8 cellular contexts compared by ENCODE assay signal in the genomic region with DNA sequence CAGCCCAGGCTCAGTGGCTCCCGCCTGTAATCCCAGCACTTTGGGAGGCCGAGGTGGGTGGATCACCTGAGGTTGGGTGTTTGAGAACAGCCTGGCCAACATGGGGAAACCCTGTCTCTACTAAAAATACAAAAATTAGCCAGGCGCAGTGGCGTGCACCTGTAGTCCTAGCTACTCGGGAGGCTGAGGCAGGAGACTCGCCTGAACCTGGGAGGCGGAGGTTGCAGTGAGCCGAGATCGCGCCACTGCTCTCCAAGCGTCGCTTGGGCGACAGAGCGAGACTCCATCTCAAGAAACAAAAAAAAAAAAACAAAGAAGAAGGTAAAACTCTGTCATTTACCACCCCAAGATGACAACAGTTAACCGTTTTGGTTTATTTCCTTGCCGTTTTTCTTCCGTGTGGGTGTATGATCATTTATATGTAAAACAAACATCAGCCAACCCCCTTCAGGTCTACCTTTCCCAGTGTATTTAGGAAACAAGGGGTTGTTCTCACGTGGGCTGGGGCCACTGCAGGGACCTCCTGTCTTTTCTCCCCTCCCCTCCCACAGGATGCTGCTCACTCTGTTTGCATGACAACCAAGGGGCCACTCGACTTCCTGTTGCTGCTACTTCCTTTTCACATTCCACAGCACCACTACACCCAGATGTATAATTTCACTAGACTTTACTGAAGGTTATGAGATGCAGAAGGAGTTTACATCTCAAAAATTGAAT. TPM values are rescaled to one million over a fixed set of nuclear protein-coding genes. Genes with fewer than 3 reads are reported as not detected.
DNase-seq lines count a peak whose midpoint lies in the region; ATAC-seq and TF ChIP-seq lines count a peak whose summit lies in the region.

No MANE protein-coding gene starts in this region.

- H3K4me1 ChIP-seq in H9 (ENCODE audit: insufficient read depth, low read length) (peaks cover 39% of the 10 kb centered on the region), neuronal stem cell (ENCODE audit: control insufficient read depth in 2 of 2, insufficient read depth in 1 of 2, low read depth in 1 of 2, low read length in 2 of 2) (peaks cover 0 to 1% of the 10 kb centered on the region in 2 donors)

- H3K36me3 Mint-ChIP-seq in H9 (ENCODE audit: insufficient read depth in 1 of 3, low read depth in 3 of 3) = peaks cover 16 to 29% (median 24%) of the 10 kb centered on the region in 3 experiments; a peak in 5 of 7 replicates
- H3K36me3 Mint-ChIP-seq in activated T-helper 17 cell treated with anti-CD3 and anti-CD28 coated beads, Interleukin-2, amount 50 U/mL, for 72 hours (ENCODE audit: low read depth) = peaks cover 7% of the 10 kb centered on the region

- H3K9me3 ChIP-seq in H9 (ENCODE audit: control insufficient read depth, low read depth, low read length) = no peaks in the 10 kb centered on the region
- H3K9me3 ChIP-seq in neuronal stem cell (replicated peaks in 1 of 2; ENCODE audit: control insufficient read depth in 2 of 2, insufficient read depth in 1 of 2, low read depth in 1 of 2, low read length in 2 of 2) = peaks cover 0 to 6% of the 10 kb centered on the region in 2 donors

- H2AK5ac ChIP-seq in H9 (ENCODE audit: insufficient read length, low read length) = no peak overlapping the region
- H2AK5ac ChIP-seq in neuronal stem cell (ENCODE audit: low read depth, low read length) = no peak overlapping the region

- peak; percentile 97 for DNase-seq in GM12865 (ENCODE audit: low read depth)
- peak; percentile 85 for DNase-seq in H9
- DNase-seq in NOMO-1 (lab: John Stamatoyannopoulos, UW; ENCODE audit: unreplicated experiment in 2 of 2) = peak; percentile 85 to 94
- no peak for DNase-seq in neuronal stem cell (ENCODE audit: low spot score)
- no peak for DNase-seq in glomerular visceral epithelial cell (ENCODE audit: extremely low spot score)
- no peak for DNase-seq in substantia nigra (lab: John Stamatoyannopoulos, UW)
- DNase-seq in H4 (ENCODE audit: low spot score) = no peak

- H3K27ac ChIP-seq in H9 (ENCODE audit: insufficient read length, low read depth, low read length) (peak overlapping the region; percentile 88), neuronal stem cell (replicated peaks; ENCODE audit: low read length) (no peak overlapping the region), substantia nigra (ENCODE audit: low read depth, low read length, poor library complexity, severe bottlenecking) (no peak overlapping the region)

- H3K56ac ChIP-seq in H9 (ENCODE audit: insufficient read length, low read depth, low read length) = no peak overlapping the region

- H3K27me3 ChIP-seq in H9 (ENCODE audit: insufficient read depth, low read length) (no peaks in the 10 kb centered on the region; the same call in 1 of the 2 replicates), neuronal stem cell (ENCODE audit: control insufficient read depth in 3 of 3, insufficient read depth in 3 of 3, low read depth in 1 of 3, low read length in 3 of 3) (no peaks in the 10 kb centered on the region)

- H2BK15ac ChIP-seq in H9 (ENCODE audit: low read depth, low read length) (no peak overlapping the region), neuronal stem cell (ENCODE audit: low read length) (no peak overlapping the region)

- H3K14ac ChIP-seq in H9 (ENCODE audit: insufficient read depth, low read length) = no peak overlapping the region; the same call in 1 of the 2 replicates
- H3K14ac ChIP-seq in neuronal stem cell (ENCODE audit: low read length) = no peak overlapping the region

- H4K91ac ChIP-seq in H9 (ENCODE audit: insufficient read length, low read depth, low read length) (no peak overlapping the region), neuronal stem cell (ENCODE audit: low read depth, low read length, poor library complexity) (no peak overlapping the region)

- H3K36me3 ChIP-seq in neuronal stem cell (replicated peaks in 1 of 2; ENCODE audit: control insufficient read depth in 2 of 2, insufficient read depth in 2 of 2, low read length in 2 of 2) = peaks cover 0 to 14% of the 10 kb centered on the region in 2 donors

- H2BK5ac ChIP-seq in H9 (ENCODE audit: insufficient read length, low read length) = no peak overlapping the region
- H2BK5ac ChIP-seq in neuronal stem cell (ENCODE audit: low read length) = no peak overlapping the region

- H2BK12ac ChIP-seq in H9 (ENCODE audit: insufficient read length, low read depth, low read length) (no peak overlapping the region), neuronal stem cell (ENCODE audit: low read length) (no peak overlapping the region)

- H3K23ac ChIP-seq in H9 (ENCODE audit: insufficient read length, low read depth, low read length) (no peak overlapping the region), neuronal stem cell (ENCODE audit: low read depth, low read length, poor library complexity) (no peak overlapping the region)

- H3K27me3 Mint-ChIP-seq in H9 (ENCODE audit: low read depth) = no peaks in the 10 kb centered on the region
- H3K27me3 Mint-ChIP-seq in activated T-helper 17 cell treated with anti-CD3 and anti-CD28 coated beads, Interleukin-2, amount 50 U/mL, for 72 hours = no peaks in the 10 kb centered on the region

- H3K79me1 ChIP-seq in H9 (ENCODE audit: insufficient read depth, low read depth, low read length, poor library complexity, severe bottlenecking) (no peaks in the 10 kb centered on the region), neuronal stem cell (ENCODE audit: low read depth, low read length) (no peaks in the 10 kb centered on the region)

- no peak overlapping the region for H4K5ac ChIP-seq in H9 (ENCODE audit: insufficient read length, low read depth, low read length)

- no peaks in the 10 kb centered on the region for H3K9me3 Mint-ChIP-seq in H9
- H3K9me3 Mint-ChIP-seq in activated T-helper 17 cell treated with anti-CD3 and anti-CD28 coated beads, Interleukin-2, amount 50 U/mL, for 72 hours = no peaks in the 10 kb centered on the region

- peak overlapping the region; percentile 97 for H2BK20ac ChIP-seq in H9 (ENCODE audit: low read depth, low read length, poor library complexity, severe bottlenecking)

- peak overlapping the region; percentile 56 for H3K4me3 ChIP-seq in GM12865 (ENCODE audit: low read depth, low read length)
- no peak overlapping the region for H3K4me3 ChIP-seq in neuronal stem cell (ENCODE audit: low read length in 2 of 2)

- H2AFZ ChIP-seq in H9 (ENCODE audit: low read length) (no peak overlapping the region), neuronal stem cell (ENCODE audit: low read length) (peak overlapping the region; percentile 23)

- peak overlapping the region; percentile 51 for H2BK120ac ChIP-seq in H9 (ENCODE audit: low read depth, low read length, poor library complexity, severe bottlenecking)
- no peak overlapping the region for H2BK120ac ChIP-seq in neuronal stem cell (ENCODE audit: low read depth, low read length)

- peak overlapping the region; percentile 46; the same call in 1 of the 2 replicates for H3K4ac ChIP-seq in H9 (ENCODE audit: low read depth, low read length)
- no peak overlapping the region for H3K4ac ChIP-seq in neuronal stem cell (ENCODE audit: low read length)

- H4K20me1 ChIP-seq in H9 (ENCODE audit: control insufficient read depth, insufficient read depth, insufficient read length) = no peaks in the 10 kb centered on the region

- H4K8ac ChIP-seq in H9 (replicated peaks; ENCODE audit: insufficient read length, low read depth, low read length) (no peak overlapping the region), neuronal stem cell (ENCODE audit: low read depth, low read length) (no peak overlapping the region)

- peak overlapping the region; percentile 89 to 96 (median 94) for H3K27ac Mint-ChIP-seq in H9
- peak overlapping the region; percentile 96 for H3K27ac Mint-ChIP-seq in activated T-helper 17 cell treated with anti-CD3 and anti-CD28 coated beads, Interleukin-2, amount 50 U/mL, for 72 hours

- TF ChIP-seq CTCF in GM12865 (IDR thresholded peaks at IDR 0.05; ENCODE audit: insufficient read depth, low read depth, low read length, missing control alignments) = no peak
- no peak for TF ChIP-seq CTCF in H9 (conservative IDR thresholded peaks at IDR 0.05)

- H3K18ac ChIP-seq in H9 (ENCODE audit: insufficient read length, low read depth, low read length) = peak overlapping the region; percentile 34
- H3K18ac ChIP-seq in neuronal stem cell (ENCODE audit: low read length) = no peak overlapping the region

- H3K79me2 ChIP-seq in H9 (ENCODE audit: insufficient read depth, low read length) = peaks cover 11% of the 10 kb centered on the region; the same call in 1 of the 2 replicates

- H3K4me2 ChIP-seq in H9 (ENCODE audit: insufficient read depth, insufficient read length, low read length) (peak overlapping the region; percentile 35), neuronal stem cell (ENCODE audit: insufficient read depth, low read length, poor library complexity, severe bottlenecking) (no peak overlapping the region)

- peak overlapping the region; percentile 36 to 56 for H3K4me3 Mint-ChIP-seq in H9
- peak overlapping the region; percentile 84 for H3K4me3 Mint-ChIP-seq in activated T-helper 17 cell treated with anti-CD3 and anti-CD28 coated beads, Interleukin-2, amount 50 U/mL, for 72 hours

- peaks cover 63 to 74% of the 10 kb centered on the region in 2 experiments for H3K4me1 Mint-ChIP-seq in H9
- peaks cover 57% of the 10 kb centered on the region for H3K4me1 Mint-ChIP-seq in activated T-helper 17 cell treated with anti-CD3 and anti-CD28 coated beads, Interleukin-2, amount 50 U/mL, for 72 hours

- ATAC-seq in activated T-helper 17 cell treated with anti-CD3 and anti-CD28 coated beads, Interleukin-2, amount 50 U/mL, for 72 hours (replicated peaks) = peak; percentile 76

- no peak overlapping the region for H3K9ac ChIP-seq in H9 (ENCODE audit: extremely low read depth, insufficient read length, low read length)
- H3K9ac ChIP-seq in neuronal stem cell (ENCODE audit: low read depth, low read length, poor library complexity) = no peak overlapping the region

- WGBS in H9 (ENCODE audit: extremely low coverage, insufficient read length, low lambda C conversion rate) = no CpG with 5 or more reads among the region's 19 CpGs
- WGBS in neuronal stem cell (ENCODE audit: extremely low coverage in 2 of 2, insufficient read length in 2 of 2, insufficient replicate concordance in 1 of 2), 2 donors = no CpG with 5 or more reads among the region's 19 CpGs

- H3T11ph ChIP-seq in H9 (ENCODE audit: low read length) = no peak overlapping the region

- H3K23me2 ChIP-seq in H9 (ENCODE audit: insufficient read length, low read depth, low read length, poor library complexity, severe bottlenecking) = no peaks in the 10 kb centered on the region

RNA-seq across cellular contexts. Expression of gene TTC9, which starts 13.6 kb away (rescaled TPM):
- 17.4 and 17.7 TPM in 2 replicates for total RNA-seq in H9 (2021)
- total RNA-seq in activated T-helper 17 cell treated with anti-CD3 and anti-CD28 coated beads, Interleukin-2, amount 50 U/mL, for 72 hours = 1 to 10 TPM; 4.7 to 8.0 TPM
- 3.7 TPM for polyA plus RNA-seq in neuronal stem cell (2013, experiment 1 of 2)
- 3.8 TPM for polyA plus RNA-seq in neuronal stem cell (2013, experiment 2 of 2)
- 0.68 and 0.88 TPM in 2 replicates for total RNA-seq in H4 (2014; rRNA removed; shearing (Covaris generic))

RNA-seq across cellular contexts. Expression of gene MED6, which starts 54.8 kb away (rescaled TPM):
- 53.5 and 55.3 TPM in 2 replicates for total RNA-seq in H9 (2021)
- 10 to 100 TPM; 61.9 to 67.1 TPM for total RNA-seq in activated T-helper 17 cell treated with anti-CD3 and anti-CD28 coated beads, Interleukin-2, amount 50 U/mL, for 72 hours
- 35.4 TPM for polyA plus RNA-seq in neuronal stem cell (2013, experiment 1 of 2)
- 36.8 TPM for polyA plus RNA-seq in neuronal stem cell (2013, experiment 2 of 2)
- total RNA-seq in H4 (2014; rRNA removed; shearing (Covaris generic)) = 48.6 and 50.4 TPM in 2 replicates

Comparison
In these comparisons a context has a peak if more than half of its experiments do, and no peak if none do; other contexts are left out.
1. DNase-seq: peak in GM12865 (single experiment), H9 (single experiment) and NOMO-1 (2 of 2); none in neuronal stem cell (single experiment), glomerular visceral epithelial cell (single experiment), substantia nigra (0 of 49) and H4 (single experiment).